ENCODE assay signal across 8 cellular contexts in genomic region chr5:39058178-39058577, GRCh38. TPM values are rescaled to one million over a fixed set of nuclear protein-coding genes. Genes with fewer than 3 reads are reported as not detected.
A peak's percentile ranks its signal among the peaks of the same experiment; 100 is the strongest.
DNase-seq lines count a peak whose midpoint lies in the region; ATAC-seq, FAIRE-seq and TF ChIP-seq lines count a peak whose summit lies in the region.

No MANE protein-coding gene starts in this region.

- in situ Hi-C loops in HepG2 (cut with HindIII; ENCODE audit: extremely low pct_ligation_motif_present, low pct_unique_long_range_greater_than_20kb), result no loop called here

- H3K9ac ChIP-seq in liver (ENCODE audit: low read depth in 1 of 2, low read length in 2 of 2), result peak overlapping the region; percentile 72 to 78
- H3K9ac ChIP-seq in HepG2 (ENCODE audit: insufficient read depth, low read depth, low read length), result no peak overlapping the region

- DNase-seq in HepG2 (ENCODE audit: low spot score) (no peak), dorsolateral prefrontal cortex (no peak), GM12892 (ENCODE audit: insufficient read length) (no peak), NCI-H345 (lab: John Stamatoyannopoulos, UW) (no peak), ecto neural progenitor cell (ENCODE audit: low spot score) (no peak), kidney glomerular epithelial cell (lab: John Stamatoyannopoulos, UW) (no peak)

- no peak overlapping the region for H2AFZ ChIP-seq in HepG2 (ENCODE audit: low read length)

- FAIRE-seq in HepG2 (lab: Jason Lieb, UNC), result no peak
- FAIRE-seq in GM12892 (lab: Jason Lieb, UNC), result no peak

- intact Hi-C loops in HepG2 (cut with micrococcal nuclease; ENCODE audit: unreplicated experiment) (no loop called here), dorsolateral prefrontal cortex (cut with DNase I) (no loop called here)

- peaks cover 8 to 34% (median 31%) of the 10 kb centered on the region in 4 donors for H3K4me1 ChIP-seq in liver (ENCODE audit: control insufficient read depth in 4 of 4, insufficient read depth in 4 of 4, low read length in 3 of 4)
- peaks cover 28% of the 10 kb centered on the region for H3K4me1 ChIP-seq in HepG2 (ENCODE audit: insufficient read depth, low read length)

- TF ChIP-seq EP300 in HepG2 (IDR thresholded peaks at IDR 0.05; ENCODE audit: low read depth in 2 of 2, low read length in 2 of 2) (no peak), HepG2 (CRISPR knock-in tag; IDR thresholded peaks at IDR 0.05; ENCODE audit: borderline replicate concordance) (no peak)

- no peak overlapping the region; the same call in 1 of the 2 replicates for H3K4me2 ChIP-seq in HepG2 (ENCODE audit: low read depth, low read length)

- CTCF ChIA-PET in HepG2 (lab: Yijun Ruan, JAX; ENCODE audit: low intra/inter-chr PET ratio, low total read pairs), result no interaction called here

- WGBS in liver, result 35% methylated on average over 2 of the region's 2 CpGs
- 91% methylated on average over 2 of the region's 2 CpGs for WGBS in HepG2 (ENCODE audit: low lambda C conversion rate)

- H3K9me3 ChIP-seq in liver (ENCODE audit: control insufficient read depth in 4 of 4, low read length in 3 of 4), result no peaks in the 10 kb centered on the region
- H3K9me3 ChIP-seq in HepG2 (ENCODE audit: low read length), result no peaks in the 10 kb centered on the region

- TF ChIP-seq POLR2A in HepG2 (IDR thresholded peaks at IDR 0.05; ENCODE audit: insufficient read depth in 1 of 2, low read depth in 2 of 2, low read length in 2 of 2), result no peak
- TF ChIP-seq POLR2A in GM12892 (IDR thresholded peaks at IDR 0.05; ENCODE audit: low read depth, low read length), result no peak

- no peak for TF ChIP-seq CTCF in liver (IDR thresholded peaks at IDR 0.05; ENCODE audit: low read depth, low read length, missing input control)
- no peak for TF ChIP-seq CTCF in HepG2 (CRISPR knock-in tag; IDR thresholded peaks at IDR 0.05)
- no peak for TF ChIP-seq CTCF in dorsolateral prefrontal cortex (IDR thresholded peaks at IDR 0.05 in 54 of 56, conservative IDR thresholded peaks at IDR 0.05 in 2 of 56; ENCODE audit: low read depth in 1 of 56, partially characterized antibody in 56 of 56)

- peaks cover 40% of the 10 kb centered on the region for H4K20me1 ChIP-seq in HepG2 (ENCODE audit: insufficient read depth, low read length)

- H3K4me3 ChIP-seq in liver (ENCODE audit: low read depth in 1 of 3, low read length in 3 of 3), result peak overlapping the region in 1 of 3 donors; percentile 39
- H3K4me3 ChIP-seq in HepG2 (replicated peaks in 1 of 3; ENCODE audit: insufficient read depth in 1 of 3, low read depth in 2 of 3, low read length in 3 of 3), result peak overlapping the region in 1 of 3 experiments; percentile 20; a peak in 1 of 6 replicates
- H3K4me3 ChIP-seq in dorsolateral prefrontal cortex, result peak overlapping the region in 38 of 59 donors; percentile 1 to 48 (median 26)

- TF ChIP-seq RAD21 in liver (IDR thresholded peaks at IDR 0.05) (no peak), HepG2 (CRISPR knock-in tag; IDR thresholded peaks at IDR 0.05) (no peak)

- no peaks in the 10 kb centered on the region for H3K27me3 ChIP-seq in liver (ENCODE audit: control insufficient read depth in 4 of 4, insufficient read depth in 4 of 4, low read length in 3 of 4)
- H3K27me3 ChIP-seq in HepG2 (ENCODE audit: control insufficient read depth in 1 of 2, insufficient read depth in 2 of 2, low read length in 2 of 2), result no peaks in the 10 kb centered on the region
- no peaks in the 10 kb centered on the region for H3K27me3 ChIP-seq in dorsolateral prefrontal cortex

- ATAC-seq in HepG2 (no peak), HG03103 (IDR thresholded peaks at IDR 0.05; ENCODE audit: low read depth, unreplicated experiment) (peak; percentile 79)

- POLR2A ChIA-PET in HepG2 (lab: Yijun Ruan, JAX), result no interaction called here

- H3K36me3 ChIP-seq in liver (ENCODE audit: control insufficient read depth in 4 of 4, insufficient read depth in 3 of 4, low read depth in 1 of 4, low read length in 3 of 4) (no peaks in the 10 kb centered on the region), HepG2 (replicated peaks in 1 of 2; ENCODE audit: control insufficient read depth in 1 of 2, insufficient read depth in 2 of 2, low read length in 2 of 2) (no peaks in the 10 kb centered on the region)

- no TSS peak for BruUV-seq in HepG2 (replicated peaks; lab: Mats Ljungman, UMichigan)

- H3K27ac ChIP-seq in liver (ENCODE audit: low read depth in 1 of 2, low read length in 2 of 2), result peak overlapping the region; percentile 20 to 42
- no peak overlapping the region for H3K27ac ChIP-seq in HepG2 (ENCODE audit: extremely low read length, insufficient read depth, low read length)
- peak overlapping the region in 2 of 59 donors; percentile 11 to 22 for H3K27ac ChIP-seq in dorsolateral prefrontal cortex

- peaks cover 72% of the 10 kb centered on the region for H3K79me2 ChIP-seq in HepG2 (ENCODE audit: insufficient read depth, low read length)

TF ChIP-seq in liver, 16 proteins besides CTCF, POLR2A, EP300 and RAD21:
- TF ChIP-seq ZBTB33 (IDR thresholded peaks at IDR 0.05) (no peak), HNF4A (conservative IDR thresholded peaks at IDR 0.05) (no peak), MAX (IDR thresholded peaks at IDR 0.05) (no peak), FOXA2 (IDR thresholded peaks at IDR 0.05) (no peak)
TF ChIP-seq in liver: peak in this region for 0.

TF ChIP-seq in HepG2, 621 proteins besides CTCF, POLR2A, EP300 and RAD21 (continues in another document):
- TF ChIP-seq NFE2L2 (IDR thresholded peaks at IDR 0.05; ENCODE audit: low read length), result no peak
- TF ChIP-seq TIGD3 (CRISPR knock-in tag; IDR thresholded peaks at IDR 0.05; ENCODE audit: borderline replicate concordance), result no peak
- no peak for TF ChIP-seq HDAC2 (CRISPR knock-in tag; IDR thresholded peaks at IDR 0.05)
- no peak for TF ChIP-seq SCMH1 (CRISPR knock-in tag; IDR thresholded peaks at IDR 0.05; ENCODE audit: borderline replicate concordance)
- TF ChIP-seq CBX1 (IDR thresholded peaks at IDR 0.05; ENCODE audit: low read depth), result no peak
- no peak for TF ChIP-seq KLF13 (CRISPR knock-in tag; IDR thresholded peaks at IDR 0.05)

RNA-seq across cellular contexts. Expression of gene RICTOR, which starts 16.0 kb away (rescaled TPM):
- 10 to 100 TPM; 21.0 to 24.0 TPM for total RNA-seq in liver
- 1 to 10 TPM; 2.1 to 9.0 TPM for polyA plus RNA-seq in liver
- 10.7 and 32.6 TPM in 2 replicates for total RNA-seq in HepG2 (2016; rRNA removed; fragmentation: Illumina TruSeq; extraction: Trizol)
- total RNA-seq in HepG2 (2016; cell fraction: cytosol; rRNA removed; fragmentation: Illumina TruSeq; extraction: Trizol; ENCODE audit: low read depth), result 16.4 and 17.4 TPM in 2 replicates
- 10.0 and 26.1 TPM in 2 replicates for total RNA-seq in HepG2 (2016; cell fraction: insoluble cytoplasmic fraction; rRNA removed; fragmentation: Illumina TruSeq; extraction: Trizol)
- total RNA-seq in HepG2 (2016; cell fraction: membrane; rRNA removed; fragmentation: Illumina TruSeq; extraction: Trizol), result 6.9 and 7.8 TPM in 2 replicates
- 29.8 and 31.8 TPM in 2 replicates for total RNA-seq in HepG2 (2016; cell fraction: nucleus; rRNA removed; fragmentation: Illumina TruSeq; extraction: Trizol)
- polyA plus RNA-seq in HepG2 (2011; rRNA removed), result 11.0 and 15.4 TPM in 2 replicates
- polyA plus RNA-seq in HepG2 (2011; cell fraction: cytosol; rRNA removed), result 3.2 and 5.3 TPM in 2 replicates
- 20.3 and 24.2 TPM in 2 replicates for polyA plus RNA-seq in HepG2 (2011; cell fraction: nucleus; rRNA removed)
- 10.5 and 12.5 TPM in 2 replicates for polyA plus RNA-seq in HepG2 (2012)
- 0.07 and 0.10 TPM in 2 replicates for polyA plus RNA-seq in HepG2 (2016; cell fraction: cytosol; fragmentation: Illumina TruSeq; extraction: Trizol; ENCODE audit: low read depth)
- polyA plus RNA-seq in HepG2 (2016; cell fraction: insoluble cytoplasmic fraction; fragmentation: Illumina TruSeq; extraction: Trizol; ENCODE audit: low read depth), result 6.0 and 7.1 TPM in 2 replicates
- 0.34 and 0.49 TPM in 2 replicates for polyA plus RNA-seq in HepG2 (2016; cell fraction: membrane; fragmentation: Illumina TruSeq; extraction: Trizol; ENCODE audit: low read depth)
- polyA plus RNA-seq in HepG2 (2016; cell fraction: nucleus; fragmentation: Illumina TruSeq; extraction: Trizol; ENCODE audit: insufficient read depth, low read depth), result 22.0 and 22.5 TPM in 2 replicates
- polyA minus RNA-seq in HepG2 (2011; rRNA and poly(A)+ RNA removed; ENCODE audit: low replicate concordance), result 49.0 and 56.1 TPM in 2 replicates
- polyA minus RNA-seq in HepG2 (2011; cell fraction: cytosol; rRNA and poly(A)+ RNA removed), result 25.4 and 35.2 TPM in 2 replicates
- polyA minus RNA-seq in HepG2 (2011; cell fraction: nucleus; rRNA and poly(A)+ RNA removed), result 180 and 184 TPM in 2 replicates
- 100 to 1,000 TPM in 1 of 120 experiments, 10 to 100 TPM in 119; 59.2 to 100 (median 77.8) TPM for total RNA-seq in dorsolateral prefrontal cortex
- 10.3 TPM for polyA plus RNA-seq in GM12892 (2012; ENCODE audit: missing spikeins)
